Comparison of ENCODE assay signal across 27 cellular contexts in genomic region chr3:55817177-55817576, GRCh38.
DNase-seq lines count a peak whose midpoint lies in the region; TF ChIP-seq lines count a peak whose summit lies in the region.
"Had no signal": no experiment of that assay in that cellular context is flagged by ENCODE, and none has a peak within 500 bp of the region (broad histone marks: within the 10 kb centered on the region; RNA-seq: fewer than 3 reads in every experiment).

No MANE protein-coding gene starts in this region.

- H2AFZ ChIP-seq in Loucy (ENCODE audit: low read length) = no peak overlapping the region

- no CpG with 5 or more reads among the region's 4 CpGs for WGBS in mesendoderm (ENCODE audit: extremely low coverage, insufficient coverage, low lambda C conversion rate)
- 70 to 84% (median 79%) methylated on average over 4 of the region's 4 CpGs for WGBS in adrenal gland, 4 donors

- H2BK15ac ChIP-seq in mesendoderm (replicated peaks; ENCODE audit: low read depth) = no peak overlapping the region

- no peak overlapping the region for H2BK120ac ChIP-seq in mesendoderm (ENCODE audit: low read depth, low read length)

- H3K9ac ChIP-seq in Loucy (ENCODE audit: low read depth, low read length, poor library complexity, severe bottlenecking) = no peak overlapping the region
- no peak overlapping the region for H3K9ac ChIP-seq in mesendoderm (ENCODE audit: low read length)

- intact Hi-C loops in adrenal gland (cut with DNase I) = no loop called here

- no peak overlapping the region for H3K23ac ChIP-seq in mesendoderm (ENCODE audit: low read length)

- H3K36me3 ChIP-seq in Loucy (ENCODE audit: insufficient read depth, low read length) = no peaks in the 10 kb centered on the region
- H3K36me3 ChIP-seq in mesendoderm (ENCODE audit: control insufficient read depth, insufficient read depth, low read length) = no peaks in the 10 kb centered on the region
- H3K36me3 ChIP-seq in adrenal gland (replicated peaks in 1 of 2) = no peaks in the 10 kb centered on the region
- H3K36me3 ChIP-seq: BE2C, SJSA1 had no signal

- no peaks in the 10 kb centered on the region for H3K79me2 ChIP-seq in Loucy (ENCODE audit: insufficient read depth, low read length)
- no peaks in the 10 kb centered on the region for H3K79me2 ChIP-seq in mesendoderm (ENCODE audit: control insufficient read depth, insufficient read depth, low read length)

- H3K18ac ChIP-seq in mesendoderm (ENCODE audit: low read length) = no peak overlapping the region

- no peaks in the 10 kb centered on the region for H3K4me1 ChIP-seq in Loucy (ENCODE audit: insufficient read depth, low read length, poor library complexity, severe bottlenecking)
- no peaks in the 10 kb centered on the region for H3K4me1 ChIP-seq in mesendoderm (ENCODE audit: control insufficient read depth, low read depth, low read length)
- no peaks in the 10 kb centered on the region for H3K4me1 ChIP-seq in adrenal gland (replicated peaks in 1 of 2)
- H3K4me1 ChIP-seq: BE2C had no signal

- H3K27me3 ChIP-seq in Loucy (ENCODE audit: insufficient read depth, low read length, poor library complexity, severe bottlenecking) (no peaks in the 10 kb centered on the region), mesendoderm (ENCODE audit: insufficient read depth, low read length, poor library complexity) (no peaks in the 10 kb centered on the region), adrenal gland (no peaks in the 10 kb centered on the region)
- H3K27me3 ChIP-seq: BE2C, SJSA1 had no signal

- TF ChIP-seq CTCF in Loucy (conservative IDR thresholded peaks at IDR 0.05; ENCODE audit: low read length) (peak; percentile 36), VCaP (conservative IDR thresholded peaks at IDR 0.05) (no peak; the same call in 1 of the 2 replicates), adrenal gland (IDR thresholded peaks at IDR 0.05) (no peak)

- no peak overlapping the region for H3K4ac ChIP-seq in mesendoderm (ENCODE audit: low read depth, low read length)

- no peak overlapping the region for H2AK5ac ChIP-seq in mesendoderm (ENCODE audit: low read length)

- peak; percentile 9 for DNase-seq in NCI-H748 (lab: John Stamatoyannopoulos, UW; ENCODE audit: unreplicated experiment)
- no peak for DNase-seq in NCI-H748 treated with DMSO at 0.1 percent for 48 hours (lab: John Stamatoyannopoulos, UW)
- peak; percentile 6 for DNase-seq in mesendoderm
- DNase-seq in kidney tubule cell (ENCODE audit: low spot score) = no peak
- DNase-seq in hypothalamus (lab: John Stamatoyannopoulos, UW) = no peak
- DNase-seq in adrenal gland = no peak
- DNase-seq: 8988T; ACHN; BE2C; CD8-positive, alpha-beta memory T cell; DMS 273 treated with DMSO at 0.1 percent for 48 hours; DMS79; EL; GDM1; Kasumi-1; MV-4-11; NCI-H1105; NCI-H1436 treated with DMSO at 0.1 percent for 48 hours; NCI-H187 treated with DMSO at 0.1 percent for 48 hours; NCI-H2107; NCI-H446; NCI-H524 treated with DMSO at 0.1 percent for 48 hours; Right ventricle myocardium superior; RPMI8226 had no signal

- H4K20me1 ChIP-seq in Loucy (ENCODE audit: insufficient read depth, low read length, poor library complexity, severe bottlenecking) = no peaks in the 10 kb centered on the region

- no peaks in the 10 kb centered on the region for H3K79me1 ChIP-seq in mesendoderm (ENCODE audit: low read length)

- no peak overlapping the region for H3K56ac ChIP-seq in mesendoderm (ENCODE audit: low read length)

- H3K27ac ChIP-seq in VCaP (peak overlapping the region; percentile 58), mesendoderm (ENCODE audit: low read depth, low read length) (no peak overlapping the region), adrenal gland (no peak overlapping the region)
- H3K27ac ChIP-seq: SJSA1 had no signal

- H3K4me3 ChIP-seq in Loucy (ENCODE audit: low read length, poor library complexity, severe bottlenecking) (no peak overlapping the region), mesendoderm (ENCODE audit: low read length) (no peak overlapping the region), adrenal gland (no peak overlapping the region)
- H3K4me3 ChIP-seq: SJSA1 had no signal

- H3F3A ChIP-seq in Loucy (ENCODE audit: low read depth) = no peaks in the 10 kb centered on the region

- H3K9me2 ChIP-seq in Loucy (replicated peaks; ENCODE audit: low read depth, low read length) = no peaks in the 10 kb centered on the region

- H3K9me3 ChIP-seq in Loucy (ENCODE audit: insufficient read depth, low read depth, low read length) = no peaks in the 10 kb centered on the region
- H3K9me3 ChIP-seq in adrenal gland (replicated peaks in 1 of 3) = no peaks in the 10 kb centered on the region
- H3K9me3 ChIP-seq: BE2C, SJSA1 had no signal

- no peak overlapping the region for H4K8ac ChIP-seq in mesendoderm (ENCODE audit: low read depth, low read length)

- H3K4me2 ChIP-seq in Loucy (ENCODE audit: low read depth, low read length, poor library complexity, severe bottlenecking) (no peak overlapping the region), mesendoderm (ENCODE audit: low read length) (no peak overlapping the region)

- no peak overlapping the region for H2BK5ac ChIP-seq in mesendoderm (ENCODE audit: low read length)

- no peak for TF ChIP-seq POLR2A in adrenal gland (IDR thresholded peaks at IDR 0.05)

- H4K5ac ChIP-seq in mesendoderm (ENCODE audit: low read length) = no peak overlapping the region

Comparison
In these comparisons a context has a peak if more than half of its experiments do, and no peak if none do; other contexts are left out.
1. DNase-seq: peak in NCI-H748 (single experiment) and mesendoderm (single experiment); none in NCI-H748 treated with DMSO at 0.1 percent for 48 hours (single experiment), kidney tubule cell (single experiment), hypothalamus (0 of 51) and adrenal gland (0 of 7).